In genomic region chr20:46709459-46710148, GRCh38 we compare ENCODE assay signal across 8 cellular contexts. TPM values are rescaled to one million over a fixed set of nuclear protein-coding genes. Genes with fewer than 3 reads are reported as not detected.
DNase-seq lines count a peak whose midpoint lies in the region; ATAC-seq lines count a peak whose summit lies in the region.

TSS of gene SLC2A10 (plus strand) at chr20:46709649. CDS start at chr20:46709737, 88 bp downstream.

- peaks cover 3% of the 10 kb centered on the region for H3K9me3 Mint-ChIP-seq in activated CD4-positive, alpha-beta T cell treated with anti-CD3 and anti-CD28 coated beads, Interleukin-2, amount 10 ng/mL, durations not matched to agents 24 days and 14 days
- no peaks in the 10 kb centered on the region for H3K9me3 Mint-ChIP-seq in activated CD4-positive, alpha-beta T cell treated with anti-CD3 and anti-CD28 coated beads, Interleukin-2, amount 10 ng/mL, durations not matched to agents 7 days and 5 days
- H3K9me3 Mint-ChIP-seq in activated naive CD8-positive, alpha-beta T cell treated with anti-CD3 and anti-CD28 coated beads for 36 hours: peaks cover 4% of the 10 kb centered on the region

- H3K27me3 Mint-ChIP-seq in activated CD4-positive, alpha-beta T cell treated with anti-CD3 and anti-CD28 coated beads, Interleukin-2, amount 10 ng/mL, durations not matched to agents 24 days and 14 days: peaks cover 58% of the 10 kb centered on the region
- H3K27me3 Mint-ChIP-seq in activated CD4-positive, alpha-beta T cell treated with anti-CD3 and anti-CD28 coated beads, Interleukin-2, amount 10 ng/mL, durations not matched to agents 7 days and 5 days: peaks cover 51% of the 10 kb centered on the region
- H3K27me3 Mint-ChIP-seq in activated naive CD8-positive, alpha-beta T cell treated with anti-CD3 and anti-CD28 coated beads for 36 hours: peaks cover 68% of the 10 kb centered on the region

- H3K4me3 Mint-ChIP-seq in activated CD4-positive, alpha-beta T cell treated with anti-CD3 and anti-CD28 coated beads, Interleukin-2, amount 10 ng/mL, durations not matched to agents 24 days and 14 days: peak within 1 kb of the TSS; percentile 57
- H3K4me3 Mint-ChIP-seq in activated CD4-positive, alpha-beta T cell treated with anti-CD3 and anti-CD28 coated beads, Interleukin-2, amount 10 ng/mL, durations not matched to agents 7 days and 5 days: no peak within 1 kb of the TSS
- H3K4me3 Mint-ChIP-seq in activated naive CD8-positive, alpha-beta T cell treated with anti-CD3 and anti-CD28 coated beads for 36 hours: peak within 1 kb of the TSS; percentile 76

- CTCF ChIA-PET in activated CD4-positive, alpha-beta T cell treated with anti-CD3 and anti-CD28 coated beads, Interleukin-2, amount 10 ng/mL, durations not matched to agents 7 days and 5 days (lab: Charles Lee): no interaction called here

- H3K27ac Mint-ChIP-seq in activated CD4-positive, alpha-beta T cell treated with anti-CD3 and anti-CD28 coated beads, Interleukin-2, amount 10 ng/mL, durations not matched to agents 24 days and 14 days: no peak within 1 kb of the TSS
- H3K27ac Mint-ChIP-seq in activated CD4-positive, alpha-beta T cell treated with anti-CD3 and anti-CD28 coated beads, Interleukin-2, amount 10 ng/mL, durations not matched to agents 7 days and 5 days: no peak within 1 kb of the TSS
- H3K27ac Mint-ChIP-seq in activated naive CD8-positive, alpha-beta T cell treated with anti-CD3 and anti-CD28 coated beads for 36 hours: no peak within 1 kb of the TSS

- peaks cover 7% of the 10 kb centered on the region for H3K4me1 Mint-ChIP-seq in activated CD4-positive, alpha-beta T cell treated with anti-CD3 and anti-CD28 coated beads, Interleukin-2, amount 10 ng/mL, durations not matched to agents 24 days and 14 days
- H3K4me1 Mint-ChIP-seq in activated CD4-positive, alpha-beta T cell treated with anti-CD3 and anti-CD28 coated beads, Interleukin-2, amount 10 ng/mL, durations not matched to agents 7 days and 5 days: peaks cover 6% of the 10 kb centered on the region
- H3K4me1 Mint-ChIP-seq in activated naive CD8-positive, alpha-beta T cell treated with anti-CD3 and anti-CD28 coated beads for 36 hours: peaks cover 9% of the 10 kb centered on the region

- POLR2A ChIA-PET in activated CD4-positive, alpha-beta T cell treated with anti-CD3 and anti-CD28 coated beads, Interleukin-2, amount 10 ng/mL, durations not matched to agents 7 days and 5 days (lab: Charles Lee): no interaction called here

- intact Hi-C loops in activated CD4-positive, alpha-beta T cell treated with anti-CD3 and anti-CD28 coated beads, Interleukin-2, amount 10 ng/mL, durations not matched to agents 24 days and 14 days (cut with micrococcal nuclease): no loop called here

- no peak for ATAC-seq in HG03520 (IDR thresholded peaks at IDR 0.05; ENCODE audit: unreplicated experiment)
- no peak for ATAC-seq in HG03457 (IDR thresholded peaks at IDR 0.05; ENCODE audit: unreplicated experiment)

- H3K36me3 Mint-ChIP-seq in activated CD4-positive, alpha-beta T cell treated with anti-CD3 and anti-CD28 coated beads, Interleukin-2, amount 10 ng/mL, durations not matched to agents 24 days and 14 days (ENCODE audit: low read depth): peaks cover 6% of the 10 kb centered on the region
- no peaks in the 10 kb centered on the region for H3K36me3 Mint-ChIP-seq in activated CD4-positive, alpha-beta T cell treated with anti-CD3 and anti-CD28 coated beads, Interleukin-2, amount 10 ng/mL, durations not matched to agents 7 days and 5 days (ENCODE audit: low read depth)
- no peaks in the 10 kb centered on the region for H3K36me3 Mint-ChIP-seq in activated naive CD8-positive, alpha-beta T cell treated with anti-CD3 and anti-CD28 coated beads for 36 hours

- no peak for DNase-seq in activated CD4-positive, alpha-beta T cell treated with anti-CD3 and anti-CD28 coated beads, Interleukin-2, amount 10 ng/mL, durations not matched to agents 24 days and 14 days
- DNase-seq in activated CD4-positive, alpha-beta T cell treated with anti-CD3 and anti-CD28 coated beads, Interleukin-2, amount 10 ng/mL, durations not matched to agents 7 days and 5 days: no peak
- peak; percentile 7 for DNase-seq in activated naive CD8-positive, alpha-beta T cell treated with anti-CD3 and anti-CD28 coated beads for 36 hours
- DNase-seq in hepatic stellate cell (ENCODE audit: low spot score): peak; percentile 82
- DNase-seq in renal cortical epithelial cell (ENCODE audit: low read depth): no peak
- DNase-seq in NCI-H1417 treated with DMSO at 0.1 percent for 48 hours (lab: John Stamatoyannopoulos, UW): no peak

RNA-seq across cellular contexts. Expression of gene SLC2A10, which starts in this region (rescaled TPM):
- total RNA-seq in activated CD4-positive, alpha-beta T cell treated with anti-CD3 and anti-CD28 coated beads, Interleukin-2, amount 10 ng/mL, durations not matched to agents 24 days and 14 days: not detected in 2 replicates
- not detected for total RNA-seq in activated CD4-positive, alpha-beta T cell treated with anti-CD3 and anti-CD28 coated beads, Interleukin-2, amount 10 ng/mL, durations not matched to agents 7 days and 5 days
- total RNA-seq in activated naive CD8-positive, alpha-beta T cell treated with anti-CD3 and anti-CD28 coated beads for 36 hours: under 1 TPM; 0.06 to 0.08 TPM
- 8.0 and 13.9 TPM in 2 replicates for total RNA-seq in renal cortical epithelial cell

Comparison
In these comparisons a context has a peak if more than half of its experiments do, and no peak if none do; other contexts are left out.
1. Peak in DNase-seq in activated naive CD8-positive, alpha-beta T cell treated with anti-CD3 and anti-CD28 coated beads for 36 hours; RNA of the gene not detected or under 1 TPM.